ENCODE assay signal across 8 cellular contexts in the genomic region with DNA sequence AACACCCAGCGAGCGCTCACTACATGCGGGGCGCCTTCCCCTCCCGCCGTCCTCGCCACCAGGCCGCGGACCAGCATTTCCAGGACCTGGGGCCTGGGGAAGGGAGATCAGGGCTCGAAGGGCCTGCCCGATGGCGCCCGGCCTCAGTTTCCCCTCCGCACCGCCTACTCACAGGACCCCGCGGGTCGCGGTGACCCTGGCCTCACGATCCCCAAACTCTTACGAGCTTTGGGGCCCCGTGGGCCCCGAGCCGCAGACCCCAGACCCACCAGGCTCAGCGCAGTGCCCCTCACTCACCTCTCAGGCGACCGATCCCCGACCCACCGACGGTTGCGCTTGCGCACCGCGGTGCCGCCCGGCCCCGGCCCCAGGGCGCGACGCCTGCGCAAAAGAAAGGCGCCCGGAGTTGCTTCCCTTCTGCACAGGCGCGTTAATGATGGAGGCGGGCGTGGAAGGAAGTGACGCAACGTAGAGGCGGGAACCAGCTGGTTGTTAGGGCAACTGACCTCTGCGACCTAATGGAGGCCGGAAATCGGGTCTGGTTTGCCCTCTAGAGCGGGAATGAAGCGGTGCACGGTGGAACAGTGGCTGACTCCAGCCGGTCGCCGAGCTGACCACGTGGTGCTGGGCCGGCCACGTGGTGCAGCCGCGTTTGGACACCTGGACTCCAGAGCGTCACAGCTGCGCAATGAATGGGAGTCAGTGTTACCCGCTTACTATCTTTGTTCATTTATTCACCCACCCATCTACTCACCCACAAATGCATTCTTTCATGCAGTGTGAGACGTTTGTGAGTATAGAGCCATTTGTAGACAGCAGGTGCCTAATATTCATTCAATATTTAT. TPM values are rescaled to one million over a fixed set of nuclear protein-coding genes. Genes with fewer than 3 reads are reported as not detected.
A peak's percentile ranks its signal among the peaks of the same experiment; 100 is the strongest.
DNase-seq lines count a peak whose midpoint lies in the region; ATAC-seq, FAIRE-seq and TF ChIP-seq lines count a peak whose summit lies in the region.

A gene with protein sequence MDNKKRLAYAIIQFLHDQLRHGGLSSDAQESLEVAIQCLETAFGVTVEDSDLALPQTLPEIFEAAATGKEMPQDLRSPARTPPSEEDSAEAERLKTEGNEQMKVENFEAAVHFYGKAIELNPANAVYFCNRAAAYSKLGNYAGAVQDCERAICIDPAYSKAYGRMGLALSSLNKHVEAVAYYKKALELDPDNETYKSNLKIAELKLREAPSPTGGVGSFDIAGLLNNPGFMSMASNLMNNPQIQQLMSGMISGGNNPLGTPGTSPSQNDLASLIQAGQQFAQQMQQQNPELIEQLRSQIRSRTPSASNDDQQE (minus strand): TSS at position 338 of the 845 bp plus-strand sequence. CDS start 14,205 bp downstream, outside the sequence.

- FAIRE-seq in bronchial epithelial cell (lab: Jason Lieb, UNC), result peak; percentile 40
- FAIRE-seq in small intestine (lab: Jason Lieb, UNC), result peak; percentile 65

- H3K4me1 ChIP-seq in small intestine (ENCODE audit: control insufficient read depth in 2 of 2, insufficient read depth in 1 of 2, low read depth in 1 of 2, low read length in 1 of 2), result peaks cover 2 to 16% of the 10 kb centered on the region in 2 donors

- 0 out of 2 replicates have a peak, but pooled peaks have one; percentile 24 for TF ChIP-seq CTCF in WI38 (IDR thresholded peaks at IDR 0.05; ENCODE audit: low read depth, low read length)
- peak; percentile 58 for TF ChIP-seq CTCF in bronchial epithelial cell (IDR thresholded peaks at IDR 0.05; ENCODE audit: insufficient read depth, low read length, severe bottlenecking)

- peak within 1 kb of the TSS; percentile 71 to 88 for H3K27ac ChIP-seq in small intestine (ENCODE audit: low read depth in 1 of 2, low read length in 1 of 2)

- H3K36me3 ChIP-seq in bronchial epithelial cell (ENCODE audit: control insufficient read depth, insufficient read depth, low read length), result peaks cover 4% of the 10 kb centered on the region
- no peaks in the 10 kb centered on the region for H3K36me3 ChIP-seq in small intestine (ENCODE audit: control insufficient read depth in 2 of 2, insufficient read depth in 2 of 2, low read length in 2 of 2)

- DNase-seq in AG08396 (ENCODE audit: low spot score) (peak; percentile 100), NCI-H2227 treated with DMSO at 0.1 percent for 48 hours (lab: John Stamatoyannopoulos, UW) (peak; percentile 94), bronchial epithelial cell (ENCODE audit: low read depth) (peak; percentile 96), iPS-NIHi11 (ENCODE audit: low spot score) (peak; percentile 99), small intestine (peak; percentile 100)

- ATAC-seq in GM18907 (IDR thresholded peaks at IDR 0.05; ENCODE audit: unreplicated experiment) (peak; percentile 77), HG03159 (IDR thresholded peaks at IDR 0.05; ENCODE audit: unreplicated experiment) (peak; percentile 64)

- H3K4me3 ChIP-seq in WI38 (ENCODE audit: low read depth, low read length), result peak within 1 kb of the TSS; percentile 99
- H3K4me3 ChIP-seq in bronchial epithelial cell (ENCODE audit: low read depth, low read length), result peak within 1 kb of the TSS; percentile 89
- peak within 1 kb of the TSS; percentile 88 to 96 for H3K4me3 ChIP-seq in small intestine (ENCODE audit: low read depth in 1 of 2, low read length in 2 of 2)

- 0% methylated on average over 56 to 68 of the region's 68 CpGs for WGBS in small intestine, 3 donors

- no peaks in the 10 kb centered on the region for H3K27me3 ChIP-seq in bronchial epithelial cell (ENCODE audit: control insufficient read depth, insufficient read depth, low read length)
- H3K27me3 ChIP-seq in small intestine (ENCODE audit: control insufficient read depth in 2 of 2, insufficient read depth in 2 of 2, low read length in 2 of 2), result no peaks in the 10 kb centered on the region

- H3K9me3 ChIP-seq in small intestine (ENCODE audit: control insufficient read depth, low read depth), result no peaks in the 10 kb centered on the region

RNA-seq across cellular contexts. Expression of the gene that starts here (rescaled TPM):
- total RNA-seq in bronchial epithelial cell, result 19.7 and 26.5 TPM in 2 replicates
- polyA plus RNA-seq in small intestine, result 10 to 100 TPM; 62.6 to 79.5 (median 76.7) TPM

Comparison
In these comparisons a context has a peak if more than half of its experiments do, and no peak if none do; other contexts are left out.
1. Peak in every context shown above with its lines: DNase-seq, ATAC-seq, H3K4me3 ChIP-seq and H3K27ac ChIP-seq.